12 cellular contexts compared by ENCODE assay signal in the genomic region with DNA sequence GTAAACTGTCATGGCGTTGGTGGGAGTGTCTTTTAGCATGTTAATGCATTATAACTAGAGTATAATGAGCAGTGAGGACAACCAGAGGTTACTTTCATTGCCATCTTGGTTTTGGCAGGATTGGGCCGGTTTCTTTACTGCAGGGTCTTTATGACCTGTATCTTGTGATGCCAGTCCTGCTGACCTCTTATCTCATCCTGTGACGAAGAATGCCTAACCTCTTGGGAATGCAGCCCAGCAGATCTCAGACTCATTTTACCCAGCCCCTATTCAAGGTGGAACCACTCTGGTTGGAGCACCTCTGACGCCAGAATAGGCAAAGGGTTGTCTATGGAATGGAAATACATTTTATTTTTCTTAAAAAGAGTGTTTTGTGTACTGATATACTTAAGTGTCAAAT.
DNase-seq lines count a peak whose midpoint lies in the region; TF ChIP-seq lines count a peak whose summit lies in the region.
"Had no signal": no experiment of that assay in that cellular context is flagged by ENCODE, and none has a peak within 500 bp of the region (broad histone marks: within the 10 kb centered on the region; RNA-seq: fewer than 3 reads in every experiment).

No MANE protein-coding gene starts in this region.

- CTCF ChIA-PET in Caco-2 (lab: Charles Lee) (no interaction called here), Calu3 (lab: Charles Lee) (no interaction called here)

- H3K27ac ChIP-seq in osteoblast (ENCODE audit: low read depth, low read length) = no peak overlapping the region
- H3K27ac ChIP-seq: A549, GM23248 had no signal

- H3K36me3 Mint-ChIP-seq in Caco-2 (ENCODE audit: insufficient read depth, unreplicated experiment) = no peaks in the 10 kb centered on the region
- no peaks in the 10 kb centered on the region for H3K36me3 Mint-ChIP-seq in Calu3 (ENCODE audit: insufficient read depth, unreplicated experiment)
- H3K36me3 Mint-ChIP-seq: CD4-positive, alpha-beta memory T cell had no signal

- no peak overlapping the region for H3K4me3 ChIP-seq in Caco-2 (ENCODE audit: low read depth, low read length)
- no peak overlapping the region for H3K4me3 ChIP-seq in osteoblast (ENCODE audit: insufficient read depth, low read length)
- H3K4me3 ChIP-seq: A549, GM23248 had no signal

- H3K4me1 Mint-ChIP-seq in Caco-2 (ENCODE audit: low read depth, unreplicated experiment) = peaks cover 24% of the 10 kb centered on the region
- H3K4me1 Mint-ChIP-seq in Calu3 (ENCODE audit: low read depth, unreplicated experiment) = no peaks in the 10 kb centered on the region
- H3K4me1 Mint-ChIP-seq: CD4-positive, alpha-beta memory T cell had no signal

- intact Hi-C loops in Caco-2 (cut with micrococcal nuclease; ENCODE audit: unreplicated experiment) = no loop called here
- intact Hi-C loops in Calu3 (cut with micrococcal nuclease; ENCODE audit: unreplicated experiment) = no loop called here
- intact Hi-C loops in posterior vena cava (cut with DNase I) = no loop called here

- no peaks in the 10 kb centered on the region for H3K27me3 Mint-ChIP-seq in Caco-2 (ENCODE audit: insufficient read depth, unreplicated experiment)
- H3K27me3 Mint-ChIP-seq in Calu3 (ENCODE audit: unreplicated experiment) = no peaks in the 10 kb centered on the region

- no TSS peak for BruUV-seq in Caco-2 (replicated peaks; lab: Mats Ljungman, UMichigan)
- BruUV-seq in Calu3 (replicated peaks; lab: Mats Ljungman, UMichigan) = no TSS peak

- H3K4me1 ChIP-seq in Caco-2 = peaks cover 31% of the 10 kb centered on the region
- no peaks in the 10 kb centered on the region for H3K4me1 ChIP-seq in osteoblast (ENCODE audit: insufficient read depth, low read length)
- H3K4me1 ChIP-seq: A549 had no signal

- H3K9me3 Mint-ChIP-seq in Caco-2 (ENCODE audit: unreplicated experiment) = no peaks in the 10 kb centered on the region
- no peaks in the 10 kb centered on the region for H3K9me3 Mint-ChIP-seq in Calu3 (ENCODE audit: low read depth, unreplicated experiment)

- no peaks in the 10 kb centered on the region for H3K79me2 ChIP-seq in osteoblast (ENCODE audit: insufficient read depth, low read length)

- TF ChIP-seq CTCF in Caco-2 (IDR thresholded peaks at IDR 0.05; ENCODE audit: insufficient read depth in 1 of 2, low read depth in 1 of 2, low read length in 1 of 2, severe bottlenecking in 1 of 2, unreplicated experiment in 1 of 2) (no peak), osteoblast (IDR thresholded peaks at IDR 0.05; ENCODE audit: extremely low read depth, low read depth, low read length) (no peak), Calu3 (IDR thresholded peaks at IDR 0.05; ENCODE audit: unreplicated experiment) (no peak)

- no peak overlapping the region for H3K4me2 ChIP-seq in osteoblast (ENCODE audit: insufficient read depth, low read length)
- H3K4me2 ChIP-seq: A549 had no signal

- DNase-seq in Caco-2 (peak in 1 of 2 experiments; percentile 47), SK-MEL-5 (ENCODE audit: low read depth, low spot score) (peak; percentile 87), islet precursor cell (peak; percentile 91), osteoblast (ENCODE audit: insufficient read length, low spot score, missing footprints) (no peak), Calu3 (no peak), NCI-H2227 treated with DMSO at 0.1 percent for 48 hours (lab: John Stamatoyannopoulos, UW) (no peak), posterior vena cava (ENCODE audit: low spot score) (no peak)
- DNase-seq: AML-193; C1 segment of cervical spinal cord; CD4-positive, alpha-beta memory T cell; GM23248 had no signal

- no peaks in the 10 kb centered on the region for H4K20me1 ChIP-seq in osteoblast (ENCODE audit: insufficient read depth, low read length)

- peak overlapping the region; percentile 22 for H3K27ac Mint-ChIP-seq in Caco-2 (ENCODE audit: unreplicated experiment)
- no peak overlapping the region for H3K27ac Mint-ChIP-seq in Calu3 (ENCODE audit: unreplicated experiment)
- H3K27ac Mint-ChIP-seq: CD4-positive, alpha-beta memory T cell had no signal

- H3K36me3 ChIP-seq in Caco-2 (ENCODE audit: control insufficient read depth, insufficient read depth, low read length) (no peaks in the 10 kb centered on the region), osteoblast (ENCODE audit: insufficient read depth, low read length) (no peaks in the 10 kb centered on the region)

- H3K9me3 ChIP-seq in Caco-2 (no peaks in the 10 kb centered on the region), osteoblast (ENCODE audit: low read depth, low read length) (no peaks in the 10 kb centered on the region)
- H3K9me3 ChIP-seq: A549 had no signal

- H2AFZ ChIP-seq in osteoblast (ENCODE audit: low read length) = peak overlapping the region; percentile 9
- H2AFZ ChIP-seq: GM23248 had no signal

- in situ Hi-C loops in SK-MEL-5 (cut with HindIII; ENCODE audit: low pct_unique_long_range_greater_than_20kb, low sequenced_read_pairs) = no loop called here

- POLR2A ChIA-PET in Caco-2 (lab: Charles Lee) = no interaction called here

- no peak overlapping the region for H3K4me3 Mint-ChIP-seq in Caco-2 (ENCODE audit: unreplicated experiment)
- H3K4me3 Mint-ChIP-seq in Calu3 (ENCODE audit: low read depth, unreplicated experiment) = no peak overlapping the region
- H3K4me3 Mint-ChIP-seq: CD4-positive, alpha-beta memory T cell had no signal

- H3K27me3 ChIP-seq in Caco-2 (replicated peaks; ENCODE audit: control insufficient read depth, insufficient read depth, low read length) = no peaks in the 10 kb centered on the region
- no peaks in the 10 kb centered on the region for H3K27me3 ChIP-seq in osteoblast (ENCODE audit: insufficient read depth, low read length)

Comparison
In these comparisons a context has a peak if more than half of its experiments do, and no peak if none do; other contexts are left out.
1. DNase-seq: peak in SK-MEL-5 (single experiment) and islet precursor cell (single experiment); none in osteoblast (single experiment), Calu3 (single experiment), NCI-H2227 treated with DMSO at 0.1 percent for 48 hours (single experiment) and posterior vena cava (single experiment).